In genomic region chr7:159059629-159060028, GRCh38 we compare ENCODE assay signal across 20 cellular contexts.
"Had no signal": no experiment of that assay in that cellular context is flagged by ENCODE, and none has a peak within 500 bp of the region (broad histone marks: within the 10 kb centered on the region; RNA-seq: fewer than 3 reads in every experiment).

No MANE protein-coding gene starts in this region.

- H3K27ac Mint-ChIP-seq: endodermal cell; naive thymus-derived CD8-positive, alpha-beta T cell; nephron progenitor cell had no signal

- DNase-seq: cortex of kidney; endodermal cell; left ventricle myocardium superior; lower lobe of right lung; naive thymus-derived CD8-positive, alpha-beta T cell; nephron progenitor cell; pancreas; retina; stimulated activated CD4-positive, alpha-beta T cell treated with anti-CD3 and anti-CD28 coated beads, Interleukin-12 subunit alpha, Interleukin-12 subunit beta, amount 100 ng/mL, for 4 hours; stimulated activated CD4-positive, alpha-beta T cell treated with anti-CD3 and anti-CD28 coated beads, Interleukin-1b, Interleukin-23, amount 100 ng/mL, for 48 hours; stimulated activated CD4-positive, alpha-beta T cell treated with anti-CD3 and anti-CD28 coated beads, Interleukin-4, amount 100 ng/mL, for 1 hour; stimulated activated CD8-positive, alpha-beta memory T cell treated with anti-CD3 and anti-CD28 coated beads, Interleukin-4, amount 100 ng/mL, for 48 hours; stimulated activated naive CD4-positive, alpha-beta T cell treated with Interleukin-2 at 50 U/mL for 16 hours; stomach; thyroid gland; trophoblast cell had no signal

- H3K27me3 ChIP-seq: pancreas, thyroid gland, vagina had no signal

- H3K4me1 Mint-ChIP-seq: endodermal cell; naive thymus-derived CD8-positive, alpha-beta T cell; nephron progenitor cell had no signal

- ATAC-seq: left ventricle myocardium superior; lower lobe of right lung; naive thymus-derived CD8-positive, alpha-beta T cell; pancreas; sciatic nerve had no signal

- H3K9me3 ChIP-seq: lower lobe of right lung, neutrophil, pancreas, thyroid gland, vagina had no signal

- H3K36me3 ChIP-seq: lower lobe of right lung, neutrophil, pancreas, thyroid gland, vagina had no signal

- H3K4me3 Mint-ChIP-seq: endodermal cell; naive thymus-derived CD8-positive, alpha-beta T cell; nephron progenitor cell had no signal

- H3K4me1 ChIP-seq: lower lobe of right lung, pancreas, stomach, thyroid gland, vagina had no signal

- H3K27ac ChIP-seq: lower lobe of right lung, neutrophil, pancreas, stomach, thyroid gland, vagina had no signal

- H3K4me2 ChIP-seq: smooth muscle cell had no signal

- H3K36me3 Mint-ChIP-seq: naive thymus-derived CD8-positive, alpha-beta T cell had no signal

- H3K4me3 ChIP-seq: lower lobe of right lung, pancreas, smooth muscle cell, stomach, thyroid gland, vagina had no signal

- H3K9me3 Mint-ChIP-seq: naive thymus-derived CD8-positive, alpha-beta T cell had no signal
